Comparison of ENCODE assay signal across 8 cellular contexts in genomic region chr9:133990366-133991210, GRCh38. TPM values are rescaled to one million over a fixed set of nuclear protein-coding genes. Genes with fewer than 3 reads are reported as not detected.
DNase-seq lines count a peak whose midpoint lies in the region; ATAC-seq and TF ChIP-seq lines count a peak whose summit lies in the region.

No MANE protein-coding gene starts in this region.

- TF ChIP-seq RAD21 in liver (IDR thresholded peaks at IDR 0.05): peak in 1 of 2 donors; percentile 43

- H3K36me3 ChIP-seq in DOHH2 (ENCODE audit: control insufficient read depth, low read length) (no peaks in the 10 kb centered on the region), liver (ENCODE audit: control insufficient read depth in 4 of 4, insufficient read depth in 3 of 4, low read depth in 1 of 4, low read length in 3 of 4) (peaks cover 0 to 3% (median under 1%) of the 10 kb centered on the region in 4 donors), thoracic aorta (no peaks in the 10 kb centered on the region)

- H3K9me3 ChIP-seq in DOHH2 (ENCODE audit: control insufficient read depth, insufficient read depth, low read length) (no peaks in the 10 kb centered on the region), liver (ENCODE audit: control insufficient read depth in 4 of 4, low read length in 3 of 4) (no peaks in the 10 kb centered on the region), thoracic aorta (no peaks in the 10 kb centered on the region)

- H4K20me1 ChIP-seq in DOHH2 (ENCODE audit: control insufficient read depth, insufficient read depth, low read depth, low read length): peaks cover 8% of the 10 kb centered on the region; the same call in 1 of the 2 replicates

- H3K27me3 ChIP-seq in DOHH2 (ENCODE audit: control insufficient read depth, low read length): no peaks in the 10 kb centered on the region
- no peaks in the 10 kb centered on the region for H3K27me3 ChIP-seq in liver (ENCODE audit: control insufficient read depth in 4 of 4, insufficient read depth in 4 of 4, low read length in 3 of 4)
- H3K27me3 ChIP-seq in thoracic aorta (replicated peaks; ENCODE audit: insufficient read depth): no peaks in the 10 kb centered on the region

- no peaks in the 10 kb centered on the region for H3K9me2 ChIP-seq in DOHH2 (replicated peaks; ENCODE audit: control insufficient read depth, low read length)

- H3K4me2 ChIP-seq in DOHH2 (ENCODE audit: low read length): peak overlapping the region; percentile 83

- ATAC-seq in thoracic aorta (ENCODE audit: insufficient number of reproducible peaks, low FRiP score, low read depth): no peak
- ATAC-seq in GM21381 (IDR thresholded peaks at IDR 0.05; ENCODE audit: unreplicated experiment): no peak
- ATAC-seq in HG02938 (IDR thresholded peaks at IDR 0.05; ENCODE audit: unreplicated experiment): no peak
- ATAC-seq in HG03025 (IDR thresholded peaks at IDR 0.05; ENCODE audit: low FRiP score, unreplicated experiment): no peak

- peak; percentile 65 for DNase-seq in NCI-H146 (lab: John Stamatoyannopoulos, UW)
- peak; percentile 62 for DNase-seq in choroid plexus epithelial cell (ENCODE audit: low read depth)
- DNase-seq in thoracic aorta (ENCODE audit: low spot score): no peak

- H3K27ac ChIP-seq in DOHH2 (ENCODE audit: low read depth, low read length) (no peak overlapping the region), liver (ENCODE audit: low read depth in 1 of 2, low read length in 2 of 2) (peak overlapping the region; percentile 96 to 99), thoracic aorta (peak overlapping the region; percentile 50 to 51)

- no peak for TF ChIP-seq CTCF in DOHH2 (IDR thresholded peaks at IDR 0.05; ENCODE audit: low read depth, low read length, poor library complexity, severe bottlenecking)
- TF ChIP-seq CTCF in choroid plexus epithelial cell (conservative IDR thresholded peaks at IDR 0.05; ENCODE audit: low read depth, low read length): no peak
- TF ChIP-seq CTCF in liver (IDR thresholded peaks at IDR 0.05; ENCODE audit: low read depth, low read length, missing input control): no peak
- no peak for TF ChIP-seq CTCF in thoracic aorta (IDR thresholded peaks at IDR 0.05)

- peaks cover 41% of the 10 kb centered on the region for H3K4me1 ChIP-seq in DOHH2 (ENCODE audit: control insufficient read depth, low read length)
- peaks cover 14 to 37% (median 24%) of the 10 kb centered on the region in 4 donors for H3K4me1 ChIP-seq in liver (ENCODE audit: control insufficient read depth in 4 of 4, insufficient read depth in 4 of 4, low read length in 3 of 4)
- peaks cover 4 to 27% of the 10 kb centered on the region in 2 donors for H3K4me1 ChIP-seq in thoracic aorta (ENCODE audit: control insufficient read depth in 1 of 2, low read depth in 2 of 2)

- peaks cover 65% of the 10 kb centered on the region for H3K79me2 ChIP-seq in DOHH2 (ENCODE audit: control insufficient read depth, low read length)

- H3K4me3 ChIP-seq in DOHH2 (ENCODE audit: low read length) (peak overlapping the region; percentile 94), choroid plexus epithelial cell (ENCODE audit: low read depth, low read length) (peak overlapping the region; percentile 79), liver (ENCODE audit: low read depth in 1 of 3, low read length in 3 of 3) (peak overlapping the region; percentile 58 to 90 (median 71)), thoracic aorta (peak overlapping the region; percentile 95)

- H3K9ac ChIP-seq in liver (ENCODE audit: low read depth in 1 of 2, low read length in 2 of 2): peak overlapping the region; percentile 60 to 79

- 20% methylated on average over 31 of the region's 31 CpGs for WGBS in liver

- 0 out of 2 replicates have a peak, but pooled peaks cover 3% of the 10 kb centered on the region for H3F3A ChIP-seq in DOHH2 (ENCODE audit: control insufficient read depth, insufficient read depth)

TF ChIP-seq in liver, 16 proteins besides CTCF, POLR2A, EP300 and RAD21:
- TF ChIP-seq, protein P1, sequence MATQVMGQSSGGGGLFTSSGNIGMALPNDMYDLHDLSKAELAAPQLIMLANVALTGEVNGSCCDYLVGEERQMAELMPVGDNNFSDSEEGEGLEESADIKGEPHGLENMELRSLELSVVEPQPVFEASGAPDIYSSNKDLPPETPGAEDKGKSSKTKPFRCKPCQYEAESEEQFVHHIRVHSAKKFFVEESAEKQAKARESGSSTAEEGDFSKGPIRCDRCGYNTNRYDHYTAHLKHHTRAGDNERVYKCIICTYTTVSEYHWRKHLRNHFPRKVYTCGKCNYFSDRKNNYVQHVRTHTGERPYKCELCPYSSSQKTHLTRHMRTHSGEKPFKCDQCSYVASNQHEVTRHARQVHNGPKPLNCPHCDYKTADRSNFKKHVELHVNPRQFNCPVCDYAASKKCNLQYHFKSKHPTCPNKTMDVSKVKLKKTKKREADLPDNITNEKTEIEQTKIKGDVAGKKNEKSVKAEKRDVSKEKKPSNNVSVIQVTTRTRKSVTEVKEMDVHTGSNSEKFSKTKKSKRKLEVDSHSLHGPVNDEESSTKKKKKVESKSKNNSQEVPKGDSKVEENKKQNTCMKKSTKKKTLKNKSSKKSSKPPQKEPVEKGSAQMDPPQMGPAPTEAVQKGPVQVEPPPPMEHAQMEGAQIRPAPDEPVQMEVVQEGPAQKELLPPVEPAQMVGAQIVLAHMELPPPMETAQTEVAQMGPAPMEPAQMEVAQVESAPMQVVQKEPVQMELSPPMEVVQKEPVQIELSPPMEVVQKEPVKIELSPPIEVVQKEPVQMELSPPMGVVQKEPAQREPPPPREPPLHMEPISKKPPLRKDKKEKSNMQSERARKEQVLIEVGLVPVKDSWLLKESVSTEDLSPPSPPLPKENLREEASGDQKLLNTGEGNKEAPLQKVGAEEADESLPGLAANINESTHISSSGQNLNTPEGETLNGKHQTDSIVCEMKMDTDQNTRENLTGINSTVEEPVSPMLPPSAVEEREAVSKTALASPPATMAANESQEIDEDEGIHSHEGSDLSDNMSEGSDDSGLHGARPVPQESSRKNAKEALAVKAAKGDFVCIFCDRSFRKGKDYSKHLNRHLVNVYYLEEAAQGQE (IDR thresholded peaks at IDR 0.05): peak; percentile 12
- no peak for TF ChIP-seq FOXA2 (IDR thresholded peaks at IDR 0.05)
- no peak for TF ChIP-seq TAF1 (conservative IDR thresholded peaks at IDR 0.05)
- peak; percentile 64 for TF ChIP-seq YY1 (IDR thresholded peaks at IDR 0.05)
- peak; percentile 12 to 23 for TF ChIP-seq RXRA (IDR thresholded peaks at IDR 0.05)
- no peak for TF ChIP-seq SP1 (IDR thresholded peaks at IDR 0.05)
- TF ChIP-seq HNF4A (conservative IDR thresholded peaks at IDR 0.05): peak in 1 of 2 donors; percentile 22
- TF ChIP-seq NR2F2 (IDR thresholded peaks at IDR 0.05): no peak
- no peak for TF ChIP-seq FOXA1 (IDR thresholded peaks at IDR 0.05)
- no peak for TF ChIP-seq GABPA (IDR thresholded peaks at IDR 0.05 in 1 of 2, conservative IDR thresholded peaks at IDR 0.05 in 1 of 2)
- TF ChIP-seq JUND (IDR thresholded peaks at IDR 0.05): peak; percentile 62 to 85
- TF ChIP-seq HNF4G (IDR thresholded peaks at IDR 0.05): no peak
- peak; percentile 39 for TF ChIP-seq ATF3 (IDR thresholded peaks at IDR 0.05)
- TF ChIP-seq, protein P2, sequence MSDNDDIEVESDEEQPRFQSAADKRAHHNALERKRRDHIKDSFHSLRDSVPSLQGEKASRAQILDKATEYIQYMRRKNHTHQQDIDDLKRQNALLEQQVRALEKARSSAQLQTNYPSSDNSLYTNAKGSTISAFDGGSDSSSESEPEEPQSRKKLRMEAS (IDR thresholded peaks at IDR 0.05): no peak
- TF ChIP-seq EGR1 (IDR thresholded peaks at IDR 0.05; ENCODE audit: low read depth in 2 of 2): no peak

RNA-seq across cellular contexts. Expression of gene VAV2, which starts 1.5 kb away (rescaled TPM):
- total RNA-seq in liver (10 to 100 TPM; 12.6 to 26.4 TPM), thoracic aorta (10 to 100 TPM; 10.1 to 11.5 TPM)
- 10 to 100 TPM in 1 of 2 donors, 1 to 10 TPM in 1; 4.9 to 21.4 TPM for polyA plus RNA-seq in liver

RNA-seq across cellular contexts. Expression of gene BRD3OS, which starts 34.7 kb away (rescaled TPM):
- total RNA-seq in liver (1 to 10 TPM; 2.6 to 3.2 TPM), thoracic aorta (10 to 100 TPM in 1 of 2 donors, 1 to 10 TPM in 1; 8.8 to 14.6 TPM)
- polyA plus RNA-seq in liver: 1 to 10 TPM; 2.1 to 5.1 TPM
